ENCODE assay signal across 22 cellular contexts in genomic region chr15:78880828-78881227, GRCh38. TPM values are rescaled to one million over a fixed set of nuclear protein-coding genes. Genes with fewer than 3 reads are reported as not detected.
DNase-seq lines count a peak whose midpoint lies in the region; ATAC-seq and TF ChIP-seq lines count a peak whose summit lies in the region.
"Had no signal": no experiment of that assay in that cellular context is flagged by ENCODE, and none has a peak within 500 bp of the region (broad histone marks: within the 10 kb centered on the region; RNA-seq: fewer than 3 reads in every experiment).

No MANE protein-coding gene starts in this region.

- peaks cover 97% of the 10 kb centered on the region for H4K20me1 ChIP-seq in IMR-90 (ENCODE audit: insufficient read depth, low read length)

- no peak overlapping the region for H2BK120ac ChIP-seq in IMR-90 (ENCODE audit: low read depth, low read length)

- no peak overlapping the region for H3K27ac ChIP-seq in CD4-positive, alpha-beta T cell (ENCODE audit: low read depth, low read length)
- H3K27ac ChIP-seq in IMR-90 (ENCODE audit: insufficient read depth, low read length) = peak overlapping the region; percentile 73; the same call in 1 of the 2 replicates
- no peak overlapping the region for H3K27ac ChIP-seq in CD8-positive, alpha-beta memory T cell (ENCODE audit: low read depth, low read length)
- H3K27ac ChIP-seq: gastroesophageal sphincter, parathyroid adenoma, SJSA1, tibial artery had no signal

- peaks cover 3% of the 10 kb centered on the region; the same call in 1 of the 2 replicates for H3K9me1 ChIP-seq in IMR-90 (ENCODE audit: insufficient read depth, low read length)

- TF ChIP-seq CTCF in CD4-positive, alpha-beta T cell (IDR thresholded peaks at IDR 0.05) = no peak
- TF ChIP-seq CTCF in IMR-90 (conservative IDR thresholded peaks at IDR 0.05; ENCODE audit: low read depth, low read length) (no peak), choroid plexus epithelial cell (conservative IDR thresholded peaks at IDR 0.05; ENCODE audit: low read depth, low read length) (no peak)

- no peaks in the 10 kb centered on the region for H3K27me3 ChIP-seq in CD4-positive, alpha-beta T cell (ENCODE audit: control insufficient read depth, insufficient read depth, low read length)
- H3K27me3 ChIP-seq in IMR-90 (ENCODE audit: control insufficient read depth, insufficient read depth, low read length) = no peaks in the 10 kb centered on the region
- H3K27me3 ChIP-seq in CD8-positive, alpha-beta memory T cell (ENCODE audit: insufficient read depth, low read length, poor library complexity, severe bottlenecking) = no peaks in the 10 kb centered on the region
- H3K27me3 ChIP-seq: gastroesophageal sphincter, SJSA1, tibial artery had no signal

- H2AK9ac ChIP-seq in IMR-90 (replicated peaks; ENCODE audit: low read depth, low read length, poor library complexity) = no peak overlapping the region

- WGBS in IMR-90 (ENCODE audit: extremely low coverage in 2 of 2, insufficient read length in 1 of 2), 2 experiments = no CpG with 5 or more reads among the region's 1 CpG

- no peak for TF ChIP-seq RAD21 in IMR-90 (IDR thresholded peaks at IDR 0.05; ENCODE audit: low read length)

- peaks cover 0 to 13% of the 10 kb centered on the region in 2 experiments; a peak in 2 of 4 replicates for H3K79me1 ChIP-seq in IMR-90 (ENCODE audit: low read depth in 1 of 2, low read length in 2 of 2)

- H2BK15ac ChIP-seq in IMR-90 (ENCODE audit: low read depth, low read length) = no peak overlapping the region

- no peaks in the 10 kb centered on the region for H3K9me3 Mint-ChIP-seq in CD4-positive, alpha-beta T cell
- H3K9me3 Mint-ChIP-seq in natural killer cell treated with Interleukin-12 subunit alpha and Interleukin-12 subunit beta and Interleukin-15 and Interleukin-18, amount 100 ng/mL, for 72 hours = no peaks in the 10 kb centered on the region
- H3K9me3 Mint-ChIP-seq in CD8-positive, alpha-beta memory T cell = no peaks in the 10 kb centered on the region
- H3K9me3 Mint-ChIP-seq: activated B cell treated with CpG ODN at 0.5 μM for 24 hours; activated CD4-positive, alpha-beta memory T cell treated with anti-CD3 and anti-CD28 coated beads, Interleukin-2, amount 10 ng/mL, durations not matched to agents 7 days and 5 days; activated T-helper 1 cell treated with anti-CD3 and anti-CD28 coated beads, Interleukin-12 subunit alpha, Interleukin-12 subunit beta, Interleukin-2, Interleukin-4 antibody, amounts not matched to agents 30 ng/mL and 10 ng/mL and 1 ng/mL, durations not matched to agents 14 hours and 24 hours and 36 hours; naive thymus-derived CD8-positive, alpha-beta T cell had no signal

- no peak overlapping the region; the same call in 1 of the 2 replicates for H3K18ac ChIP-seq in IMR-90 (ENCODE audit: low read depth, low read length)

- no peak for ATAC-seq in CD4-positive, alpha-beta T cell (ENCODE audit: poor library complexity)
- no peak for ATAC-seq in IMR-90 (ENCODE audit: low read depth)
- ATAC-seq in natural killer cell treated with Interleukin-12 subunit alpha and Interleukin-12 subunit beta and Interleukin-15 and Interleukin-18, amount 100 ng/mL, for 72 hours = peak in 1 of 2 donors; percentile 62
- no peak for ATAC-seq in GM18868 (IDR thresholded peaks at IDR 0.05; ENCODE audit: unreplicated experiment)
- ATAC-seq: gastroesophageal sphincter; naive thymus-derived CD8-positive, alpha-beta T cell had no signal

- H3K4me1 ChIP-seq in IMR-90 (ENCODE audit: control insufficient read depth, insufficient read depth, low read length) = peaks cover 15% of the 10 kb centered on the region
- peaks cover 79% of the 10 kb centered on the region for H3K4me1 ChIP-seq in CD8-positive, alpha-beta memory T cell (ENCODE audit: insufficient read depth, low read length)

- TF ChIP-seq POLR2A in IMR-90 (IDR thresholded peaks at IDR 0.05; ENCODE audit: low read depth, low read length) = no peak

- no peak overlapping the region for H3K4ac ChIP-seq in IMR-90 (ENCODE audit: low read depth, low read length)

- H2BK20ac ChIP-seq in IMR-90 (ENCODE audit: low read depth, low read length) = no peak overlapping the region

- peaks cover 26% of the 10 kb centered on the region for H3K36me3 ChIP-seq in IMR-90 (ENCODE audit: control insufficient read depth, insufficient read depth, low read length)
- H3K36me3 ChIP-seq in CD8-positive, alpha-beta memory T cell (ENCODE audit: insufficient read depth, low read length) = peaks cover 22% of the 10 kb centered on the region

- peak overlapping the region; percentile 51 for H2BK5ac ChIP-seq in IMR-90 (ENCODE audit: low read depth, low read length, poor library complexity, severe bottlenecking)

- peak overlapping the region; percentile 17 for H3K27ac Mint-ChIP-seq in CD4-positive, alpha-beta T cell
- H3K27ac Mint-ChIP-seq in natural killer cell treated with Interleukin-12 subunit alpha and Interleukin-12 subunit beta and Interleukin-15 and Interleukin-18, amount 100 ng/mL, for 72 hours = peak overlapping the region in 1 of 2 donors; percentile 56
- peak overlapping the region in 3 of 8 donors; percentile 19 to 62 (median 33) for H3K27ac Mint-ChIP-seq in CD8-positive, alpha-beta memory T cell
- H3K27ac Mint-ChIP-seq: activated B cell treated with CpG ODN at 0.5 μM for 24 hours had no signal

- no peak overlapping the region for H3K4me3 ChIP-seq in IMR-90 (ENCODE audit: insufficient read depth, low read depth, low read length)
- H3K4me3 ChIP-seq in choroid plexus epithelial cell (ENCODE audit: low read depth, low read length) = no peak overlapping the region
- no peak overlapping the region for H3K4me3 ChIP-seq in CD8-positive, alpha-beta memory T cell (ENCODE audit: low read length)
- H3K4me3 ChIP-seq: gastroesophageal sphincter, SJSA1, tibial artery had no signal

- H3K4me1 Mint-ChIP-seq in CD4-positive, alpha-beta T cell (ENCODE audit: low read depth) = peaks cover 92% of the 10 kb centered on the region
- H3K4me1 Mint-ChIP-seq in natural killer cell treated with Interleukin-12 subunit alpha and Interleukin-12 subunit beta and Interleukin-15 and Interleukin-18, amount 100 ng/mL, for 72 hours (ENCODE audit: low read depth in 2 of 2) = peaks cover 33 to 56% of the 10 kb centered on the region in 2 donors
- peaks cover 74 to 93% (median 89%) of the 10 kb centered on the region in 3 donors for H3K4me1 Mint-ChIP-seq in CD8-positive, alpha-beta memory T cell

- peaks cover 83% of the 10 kb centered on the region for H3K36me3 Mint-ChIP-seq in CD4-positive, alpha-beta T cell (ENCODE audit: low read depth)
- H3K36me3 Mint-ChIP-seq in natural killer cell treated with Interleukin-12 subunit alpha and Interleukin-12 subunit beta and Interleukin-15 and Interleukin-18, amount 100 ng/mL, for 72 hours = peaks cover 10% of the 10 kb centered on the region
- H3K36me3 Mint-ChIP-seq in CD8-positive, alpha-beta memory T cell = peaks cover under 1 to 71% (median 8%) of the 10 kb centered on the region in 3 donors

- no peak overlapping the region for H3K4me2 ChIP-seq in IMR-90 (ENCODE audit: low read depth, low read length)

- no peaks in the 10 kb centered on the region for H3K9me3 ChIP-seq in CD4-positive, alpha-beta T cell (ENCODE audit: control insufficient read depth, low read length)
- H3K9me3 ChIP-seq in IMR-90 (ENCODE audit: control insufficient read depth, insufficient read depth, low read length) = no peaks in the 10 kb centered on the region
- no peaks in the 10 kb centered on the region for H3K9me3 ChIP-seq in CD8-positive, alpha-beta memory T cell (ENCODE audit: low read length)
- H3K9me3 ChIP-seq: gastroesophageal sphincter, SJSA1, tibial artery had no signal

- H4K91ac ChIP-seq in IMR-90 (ENCODE audit: insufficient read depth, low read depth, low read length) = no peak overlapping the region

- CTCF ChIA-PET in CD4-positive, alpha-beta T cell (lab: Charles Lee) = no interaction called here
- CTCF ChIA-PET in IMR-90 (lab: Yijun Ruan, JAX) = no interaction called here
- CTCF ChIA-PET in CD8-positive, alpha-beta memory T cell (lab: Charles Lee) = interaction anchor here (0.6 kb wide), 1 partner anchor 641 kb away, joined by 3 read pairs; no protein-coding TSS in a partner anchor

- no peak overlapping the region for H3K56ac ChIP-seq in IMR-90 (ENCODE audit: extremely low read depth, insufficient read depth, low read length)

- POLR2A ChIA-PET in CD4-positive, alpha-beta T cell (lab: Charles Lee) = interaction anchor here (1.2 kb wide), 1 partner anchor 10 kb away, joined by 6 read pairs; no protein-coding TSS in a partner anchor
- POLR2A ChIA-PET in IMR-90 (lab: Charles Lee; ENCODE audit: unreplicated experiment) = no interaction called here
- POLR2A ChIA-PET in CD8-positive, alpha-beta memory T cell (lab: Charles Lee) = no interaction called here

- no peak overlapping the region for H4K8ac ChIP-seq in IMR-90 (ENCODE audit: low read depth in 2 of 2, low read length in 2 of 2)

- H2AK5ac ChIP-seq in IMR-90 (ENCODE audit: low read depth, low read length) = no peak overlapping the region

- dilution Hi-C loops in IMR-90 (cut with HindIII; ENCODE audit: low sequenced_read_pairs, unreplicated experiment) = no loop called here

- no peaks in the 10 kb centered on the region for H3K27me3 Mint-ChIP-seq in CD4-positive, alpha-beta T cell
- no peaks in the 10 kb centered on the region for H3K27me3 Mint-ChIP-seq in natural killer cell treated with Interleukin-12 subunit alpha and Interleukin-12 subunit beta and Interleukin-15 and Interleukin-18, amount 100 ng/mL, for 72 hours
- H3K27me3 Mint-ChIP-seq in CD8-positive, alpha-beta memory T cell = no peaks in the 10 kb centered on the region
- H3K27me3 Mint-ChIP-seq: activated B cell treated with CpG ODN at 0.5 μM for 24 hours; activated CD4-positive, alpha-beta memory T cell treated with anti-CD3 and anti-CD28 coated beads, Interleukin-2, amount 10 ng/mL, durations not matched to agents 7 days and 5 days; B cell; naive thymus-derived CD8-positive, alpha-beta T cell had no signal

- intact Hi-C loops in CD4-positive, alpha-beta T cell (cut with DNase I, micrococcal nuclease) = no loop called here
- intact Hi-C loops in IMR-90 (cut with micrococcal nuclease) = loop anchor here (10.0 kb wide), 1 partner anchor 266 kb away; no protein-coding TSS in a partner anchor

- H3K23ac ChIP-seq in IMR-90 (ENCODE audit: low read depth, low read length) = no peak overlapping the region

- no peak overlapping the region for H2AFZ ChIP-seq in IMR-90 (replicated peaks; ENCODE audit: low read length, poor library complexity)
- H2AFZ ChIP-seq: parathyroid adenoma had no signal

- DNase-seq in CD4-positive, alpha-beta T cell = no peak
- DNase-seq in IMR-90 (peak; percentile 54), choroid plexus epithelial cell (ENCODE audit: low read depth) (peak; percentile 67), DMS53 treated with DMSO at 0.1 percent for 48 hours (lab: John Stamatoyannopoulos, UW; ENCODE audit: unreplicated experiment) (no peak)
- DNase-seq in natural killer cell treated with Interleukin-12 subunit alpha and Interleukin-12 subunit beta and Interleukin-15 and Interleukin-18, amount 100 ng/mL, for 72 hours (ENCODE audit: low spot score) = no peak
- DNase-seq in CD8-positive, alpha-beta memory T cell = no peak
- DNase-seq: activated B cell treated with CpG ODN at 0.5 μM for 24 hours; activated CD4-positive, alpha-beta memory T cell treated with anti-CD3 and anti-CD28 coated beads, Interleukin-2, amount 10 ng/mL, durations not matched to agents 7 days and 5 days; Calu3; naive thymus-derived CD8-positive, alpha-beta T cell; NCI-H1092; NCI-H2081; NCI-H510A; NK-92 treated with Interleukin-12 subunit alpha and Interleukin-12 subunit beta, amount 100 ng/mL, for 24 hours; stimulated activated naive CD4-positive, alpha-beta T cell treated with Interleukin-2 at 50 U/mL for 16 hours; tibial artery had no signal

- in situ Hi-C loops in IMR-90 (cut with MboI; ENCODE audit: low sequenced_read_pairs) = no loop called here

- BruUV-seq in IMR-90 (replicated peaks; lab: Mats Ljungman, UMichigan) = no TSS peak

- H3K14ac ChIP-seq in IMR-90 (replicated peaks; ENCODE audit: low read depth, low read length) = no peak overlapping the region

- peak overlapping the region; percentile 20 for H3K4me3 Mint-ChIP-seq in CD4-positive, alpha-beta T cell
- peak overlapping the region; percentile 60 for H3K4me3 Mint-ChIP-seq in natural killer cell treated with Interleukin-12 subunit alpha and Interleukin-12 subunit beta and Interleukin-15 and Interleukin-18, amount 100 ng/mL, for 72 hours
- H3K4me3 Mint-ChIP-seq in CD8-positive, alpha-beta memory T cell = peak overlapping the region in 3 of 7 donors; percentile 2 to 74 (median 29)
- H3K4me3 Mint-ChIP-seq: activated B cell treated with CpG ODN at 0.5 μM for 24 hours; activated CD4-positive, alpha-beta memory T cell treated with anti-CD3 and anti-CD28 coated beads, Interleukin-2, amount 10 ng/mL, durations not matched to agents 7 days and 5 days; activated T-helper 1 cell treated with anti-CD3 and anti-CD28 coated beads, Interleukin-12 subunit alpha, Interleukin-12 subunit beta, Interleukin-2, Interleukin-4 antibody, amounts not matched to agents 30 ng/mL and 10 ng/mL and 1 ng/mL, durations not matched to agents 14 hours and 24 hours and 36 hours; B cell had no signal

- no peak overlapping the region for H4K5ac ChIP-seq in IMR-90 (ENCODE audit: low read depth, low read length)

- 0 out of 2 replicates have a peak overlapping the region, but pooled peaks have one; percentile 6 for H3K9ac ChIP-seq in IMR-90 (ENCODE audit: low read depth, low read length)
- H3K9ac ChIP-seq: parathyroid adenoma had no signal

RNA-seq across cellular contexts. Expression of gene MORF4L1, which starts 8.1 kb away (rescaled TPM):
- 100 to 1,000 TPM; 463 to 496 TPM for total RNA-seq in CD4-positive, alpha-beta T cell
- total RNA-seq in IMR-90 (2012; rRNA removed) = 217 and 485 TPM in 2 replicates
- 354 and 392 TPM in 2 replicates for polyA plus RNA-seq in IMR-90 (2012; rRNA removed)
- 33.6 and 79.5 TPM in 2 replicates for polyA plus RNA-seq in IMR-90 (2012; cell fraction: cytosol; rRNA removed)
- 6.7 and 91.3 TPM in 2 replicates for polyA plus RNA-seq in IMR-90 (2012; cell fraction: nucleus; rRNA removed; ENCODE audit: low replicate concordance)
- 100 to 1,000 TPM; 134 to 226 TPM for total RNA-seq in natural killer cell treated with Interleukin-12 subunit alpha and Interleukin-12 subunit beta and Interleukin-15 and Interleukin-18, amount 100 ng/mL, for 72 hours
- 100 to 1,000 TPM; 243 to 269 TPM for total RNA-seq in CD8-positive, alpha-beta memory T cell
- 272 TPM for polyA plus RNA-seq in CD8-positive, alpha-beta memory T cell

Comparison
In these comparisons a context has a peak if more than half of its experiments do, and no peak if none do; other contexts are left out.
1. DNase-seq: peak in IMR-90 (single experiment) and choroid plexus epithelial cell (single experiment); none in CD4-positive, alpha-beta T cell (0 of 10), natural killer cell treated with Interleukin-12 subunit alpha and Interleukin-12 subunit beta and Interleukin-15 and Interleukin-18, amount 100 ng/mL, for 72 hours (single experiment), CD8-positive, alpha-beta memory T cell (0 of 5) and DMS53 treated with DMSO at 0.1 percent for 48 hours (single experiment).